19 cellular contexts compared by ENCODE assay signal in the genomic region with DNA sequence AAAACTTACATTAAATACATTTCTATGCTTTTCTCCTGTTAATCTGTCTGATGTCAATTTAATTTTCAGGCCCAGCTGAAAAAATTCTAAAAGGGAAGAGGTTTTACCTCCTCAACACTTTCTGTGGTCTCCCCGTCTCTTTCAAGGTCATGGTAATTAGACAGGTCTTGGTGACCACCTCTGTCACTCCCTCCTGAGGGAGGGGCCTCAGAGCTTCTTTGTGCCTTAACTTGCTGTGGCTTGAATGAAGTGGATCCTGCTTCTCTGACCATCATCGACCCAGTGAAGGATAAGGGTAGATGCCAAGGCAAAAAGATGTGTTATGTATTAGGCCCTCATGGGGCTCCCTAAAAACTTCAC. TPM values are rescaled to one million over a fixed set of nuclear protein-coding genes. Genes with fewer than 3 reads are reported as not detected.
DNase-seq lines count a peak whose midpoint lies in the region; ATAC-seq, FAIRE-seq and TF ChIP-seq lines count a peak whose summit lies in the region.
"Had no signal": no experiment of that assay in that cellular context is flagged by ENCODE, and none has a peak within 500 bp of the region (broad histone marks: within the 10 kb centered on the region; RNA-seq: fewer than 3 reads in every experiment).

No MANE protein-coding gene starts in this region.

- BruUV-seq in endothelial cell of umbilical vein (replicated peaks; lab: Mats Ljungman, UMichigan) (no TSS peak), Calu3 (replicated peaks; lab: Mats Ljungman, UMichigan) (no TSS peak)

- DNase-seq in CD14-positive monocyte (ENCODE audit: low spot score) (no peak), GM12891 (ENCODE audit: insufficient read length, low spot score) (no peak), SK-N-MC (ENCODE audit: low read depth, low spot score) (no peak), endothelial cell of umbilical vein (ENCODE audit: low read depth, low spot score) (no peak), Calu3 (no peak)
- DNase-seq: aorta, colonic mucosa, heart left ventricle, mucosa of descending colon, NCI-H1105 treated with DMSO at 0.1 percent for 48 hours, NCI-H2227 treated with DMSO at 0.1 percent for 48 hours, spleen had no signal

- H4K20me1 ChIP-seq in endothelial cell of umbilical vein (replicated peaks; ENCODE audit: control insufficient read depth, extremely low read depth, insufficient read depth, low read length): no peaks in the 10 kb centered on the region

- peaks cover 10% of the 10 kb centered on the region for H3K4me1 ChIP-seq in endothelial cell of umbilical vein (ENCODE audit: control insufficient read depth, extremely low read depth, insufficient read depth, low read length)
- H3K4me1 ChIP-seq: colonic mucosa, esophagus muscularis mucosa had no signal

- H3K9me3 Mint-ChIP-seq in CD14-positive monocyte: peaks cover 0 to 6% (median 3%) of the 10 kb centered on the region in 7 donors
- H3K9me3 Mint-ChIP-seq in Calu3 (ENCODE audit: low read depth, unreplicated experiment): no peaks in the 10 kb centered on the region

- H3K27ac ChIP-seq in SK-N-MC (peak overlapping the region; percentile 93), endothelial cell of umbilical vein (ENCODE audit: insufficient read depth, low read depth, low read length) (no peak overlapping the region)
- H3K27ac ChIP-seq: C4-2B, colonic mucosa, esophagus muscularis mucosa had no signal

- peak overlapping the region; percentile 65 for H3K4me2 ChIP-seq in endothelial cell of umbilical vein (ENCODE audit: insufficient read depth, low read length)

- peak overlapping the region in 4 of 7 donors; percentile 31 to 57 (median 40) for H3K27ac Mint-ChIP-seq in CD14-positive monocyte
- no peak overlapping the region for H3K27ac Mint-ChIP-seq in Calu3 (ENCODE audit: unreplicated experiment)
- H3K27ac Mint-ChIP-seq: progenitor cell of endocrine pancreas had no signal

- no peak for ATAC-seq in GM21723 (IDR thresholded peaks at IDR 0.05; ENCODE audit: unreplicated experiment)
- no peak for ATAC-seq in HG02763 (IDR thresholded peaks at IDR 0.05; ENCODE audit: unreplicated experiment)
- ATAC-seq in GM19467 (IDR thresholded peaks at IDR 0.05; ENCODE audit: unreplicated experiment): no peak
- ATAC-seq: mucosa of descending colon had no signal

- H2AFZ ChIP-seq in endothelial cell of umbilical vein (ENCODE audit: low read depth, low read length): peak overlapping the region; percentile 74

- TF ChIP-seq CTCF in CD14-positive monocyte (IDR thresholded peaks at IDR 0.05): no peak
- TF ChIP-seq CTCF in endothelial cell of umbilical vein (IDR thresholded peaks at IDR 0.05; ENCODE audit: extremely low read depth in 1 of 2, insufficient read depth in 1 of 2, low read depth in 1 of 2, low read length in 2 of 2): no peak
- no peak for TF ChIP-seq CTCF in Calu3 (IDR thresholded peaks at IDR 0.05; ENCODE audit: unreplicated experiment)

- peak; percentile 68 for FAIRE-seq in GM12891 (lab: Jason Lieb, UNC)
- no peak for FAIRE-seq in endothelial cell of umbilical vein (lab: Jason Lieb, UNC)
- FAIRE-seq: H1 had no signal

- H3K9ac ChIP-seq in SK-N-MC (ENCODE audit: insufficient read length): peak overlapping the region; percentile 45
- no peak overlapping the region for H3K9ac ChIP-seq in endothelial cell of umbilical vein (replicated peaks; ENCODE audit: extremely low read depth, insufficient read depth, low read length)

- POLR2A ChIA-PET in endothelial cell of umbilical vein (lab: Charles Lee): interaction anchor here (0.5 kb wide), 1 partner anchor 107 kb away, joined by 4 read pairs; no protein-coding TSS in a partner anchor

- no peak for TF ChIP-seq POLR2A in GM12891 (IDR thresholded peaks at IDR 0.05; ENCODE audit: low read depth, low read length)
- no peak for TF ChIP-seq POLR2A in endothelial cell of umbilical vein (IDR thresholded peaks at IDR 0.05; ENCODE audit: low read depth, low read length)

- H3K27me3 Mint-ChIP-seq in CD14-positive monocyte (ENCODE audit: low read depth in 3 of 3) (peaks cover 0 to 4% (median 0%) of the 10 kb centered on the region in 3 donors), Calu3 (ENCODE audit: unreplicated experiment) (no peaks in the 10 kb centered on the region)
- H3K27me3 Mint-ChIP-seq: progenitor cell of endocrine pancreas had no signal

- intact Hi-C loops in CD14-positive monocyte (cut with micrococcal nuclease): no loop called here
- intact Hi-C loops in endothelial cell of umbilical vein (cut with micrococcal nuclease): no loop called here
- intact Hi-C loops in Calu3 (cut with micrococcal nuclease; ENCODE audit: unreplicated experiment): no loop called here

- CTCF ChIA-PET in endothelial cell of umbilical vein (lab: Charles Lee): interaction anchor here (0.9 to 1.6 kb wide), 2 partner anchors 41 to 192 kb away, joined by 3 read pairs; no protein-coding TSS in a partner anchor
- CTCF ChIA-PET in Calu3 (lab: Charles Lee): no interaction called here

- H3K36me3 ChIP-seq in SK-N-MC (ENCODE audit: insufficient read depth, low read length): no peaks in the 10 kb centered on the region
- no peaks in the 10 kb centered on the region for H3K36me3 ChIP-seq in endothelial cell of umbilical vein (ENCODE audit: control insufficient read depth in 2 of 2, extremely low read depth in 1 of 2, insufficient read depth in 2 of 2, low read length in 2 of 2)
- H3K36me3 ChIP-seq: colonic mucosa, esophagus muscularis mucosa, heart left ventricle, spleen had no signal

- no peaks in the 10 kb centered on the region for H3K27me3 ChIP-seq in endothelial cell of umbilical vein (ENCODE audit: control insufficient read depth in 2 of 2, insufficient read depth in 2 of 2, low read length in 2 of 2)
- H3K27me3 ChIP-seq: colonic mucosa, esophagus muscularis mucosa, heart left ventricle, spleen had no signal

- H3K9me1 ChIP-seq in endothelial cell of umbilical vein (replicated peaks; ENCODE audit: control insufficient read depth, extremely low read depth, insufficient read depth, low read length): no peaks in the 10 kb centered on the region

- peaks cover 46% of the 10 kb centered on the region for H3K4me1 Mint-ChIP-seq in CD14-positive monocyte
- peaks cover 33% of the 10 kb centered on the region for H3K4me1 Mint-ChIP-seq in Calu3 (ENCODE audit: low read depth, unreplicated experiment)

- H3K79me2 ChIP-seq in endothelial cell of umbilical vein (ENCODE audit: control insufficient read depth, insufficient read depth, low read length): no peaks in the 10 kb centered on the region

- dilution Hi-C loops in endothelial cell of umbilical vein (cut with MboI; ENCODE audit: extremely low pct_ligation_motif_present, low sequenced_read_pairs): no loop called here

- H3K4me3 Mint-ChIP-seq in CD14-positive monocyte: no peak overlapping the region
- no peak overlapping the region for H3K4me3 Mint-ChIP-seq in Calu3 (ENCODE audit: low read depth, unreplicated experiment)

- peaks cover 2 to 7% of the 10 kb centered on the region in 2 donors for H3K36me3 Mint-ChIP-seq in CD14-positive monocyte
- H3K36me3 Mint-ChIP-seq in Calu3 (ENCODE audit: insufficient read depth, unreplicated experiment): no peaks in the 10 kb centered on the region

- H3K4me3 ChIP-seq in SK-N-MC (peak overlapping the region; percentile 58), endothelial cell of umbilical vein (replicated peaks in 1 of 3; ENCODE audit: insufficient read depth in 1 of 3, low read depth in 1 of 3, low read length in 3 of 3) (peak overlapping the region in 1 of 3 experiments; percentile 12)
- H3K4me3 ChIP-seq: colonic mucosa, esophagus muscularis mucosa, heart left ventricle, mucosa of descending colon, spleen had no signal

- no peaks in the 10 kb centered on the region for H3K9me3 ChIP-seq in SK-N-MC (ENCODE audit: low read depth, low read length)
- no peaks in the 10 kb centered on the region for H3K9me3 ChIP-seq in endothelial cell of umbilical vein (replicated peaks; ENCODE audit: control insufficient read depth, insufficient read depth, low read length)
- H3K9me3 ChIP-seq: colonic mucosa, esophagus muscularis mucosa, heart left ventricle, mucosa of descending colon, spleen had no signal

TF ChIP-seq in GM12891, 5 proteins besides CTCF, POLR2A, EP300 and RAD21:
- 0 out of 2 replicates have a peak, but pooled peaks have one; percentile 5 for TF ChIP-seq SPI1 (IDR thresholded peaks at IDR 0.05; ENCODE audit: low read depth, low read length)
- no peak for TF ChIP-seq TAF1 (IDR thresholded peaks at IDR 0.05; ENCODE audit: low read depth, low read length)
TF ChIP-seq in GM12891: peak in this region for 1.

TF ChIP-seq in endothelial cell of umbilical vein, 7 proteins besides CTCF, POLR2A, EP300 and RAD21 (continues in another document):
- no peak for TF ChIP-seq MYC (IDR thresholded peaks at IDR 0.05; ENCODE audit: low read depth, low read length)
- no peak for TF ChIP-seq GATA2 (IDR thresholded peaks at IDR 0.05; ENCODE audit: insufficient read depth, insufficient read length, low read depth, low read length)
- no peak for TF ChIP-seq FOS (IDR thresholded peaks at IDR 0.05; ENCODE audit: borderline replicate concordance, insufficient read depth, low read length)

RNA-seq across cellular contexts. Expression of a gene that starts 40.8 kb away (rescaled TPM):
- 10 to 100 TPM; 31.3 to 41.4 TPM for polyA plus RNA-seq in CD14-positive monocyte
- 79.7 TPM for polyA plus RNA-seq in GM12891 (2012; ENCODE audit: low read depth, missing spikeins)
- 74.8 and 80.3 TPM in 2 replicates for total RNA-seq in endothelial cell of umbilical vein
- 46.2 and 52.5 TPM in 2 replicates for polyA plus RNA-seq in endothelial cell of umbilical vein
- polyA plus RNA-seq in endothelial cell of umbilical vein (2011; cell fraction: cytosol; rRNA removed): 55.0 and 58.8 TPM in 2 replicates
- 90.8 and 101 TPM in 2 replicates for polyA plus RNA-seq in endothelial cell of umbilical vein (2011; cell fraction: nucleus; rRNA removed)
- 47.7 and 64.7 TPM in 2 replicates for polyA plus RNA-seq in endothelial cell of umbilical vein (2012)
- 165 and 179 TPM in 2 replicates for polyA minus RNA-seq in endothelial cell of umbilical vein
- 50.0 TPM for polyA minus RNA-seq in endothelial cell of umbilical vein (2011; cell fraction: cytosol; rRNA and poly(A)+ RNA removed)
- polyA minus RNA-seq in endothelial cell of umbilical vein (2011; cell fraction: nucleus; rRNA and poly(A)+ RNA removed): 155 and 206 TPM in 2 replicates
- total RNA-seq in Calu3 (2022): 64.4 and 67.6 TPM in 2 replicates

RNA-seq across cellular contexts. Expression of a gene that starts 57.0 kb away (rescaled TPM):
- polyA plus RNA-seq in CD14-positive monocyte (10 to 100 TPM; 36.4 to 53.6 TPM), endothelial cell of umbilical vein (10.7 and 15.4 TPM in 2 replicates)
- 23.2 TPM for polyA plus RNA-seq in GM12891 (2012; ENCODE audit: low read depth, missing spikeins)
- total RNA-seq in endothelial cell of umbilical vein (44.8 and 52.4 TPM in 2 replicates), Calu3 (2022) (50.0 and 51.2 TPM in 2 replicates)
- polyA plus RNA-seq in endothelial cell of umbilical vein (2011; cell fraction: cytosol; rRNA removed): 17.2 and 18.5 TPM in 2 replicates
- polyA plus RNA-seq in endothelial cell of umbilical vein (2011; cell fraction: nucleus; rRNA removed): 29.9 and 42.8 TPM in 2 replicates
- 26.0 and 30.8 TPM in 2 replicates for polyA plus RNA-seq in endothelial cell of umbilical vein (2012)
- polyA minus RNA-seq in endothelial cell of umbilical vein: 39.4 and 47.1 TPM in 2 replicates
- polyA minus RNA-seq in endothelial cell of umbilical vein (2011; cell fraction: cytosol; rRNA and poly(A)+ RNA removed): 22.6 TPM
- 45.9 and 72.6 TPM in 2 replicates for polyA minus RNA-seq in endothelial cell of umbilical vein (2011; cell fraction: nucleus; rRNA and poly(A)+ RNA removed)
